ENCODE assay signal across 19 cellular contexts in genomic region chr10:102234866-102235597, GRCh38. TPM values are rescaled to one million over a fixed set of nuclear protein-coding genes. Genes with fewer than 3 reads are reported as not detected.
DNase-seq lines count a peak whose midpoint lies in the region; ATAC-seq, FAIRE-seq and TF ChIP-seq lines count a peak whose summit lies in the region.
"Had no signal": no experiment of that assay in that cellular context is flagged by ENCODE, and none has a peak within 500 bp of the region (broad histone marks: within the 10 kb centered on the region; RNA-seq: fewer than 3 reads in every experiment).

No MANE protein-coding gene starts in this region.

- H3K9me3 Mint-ChIP-seq in nephron, result no peaks in the 10 kb centered on the region
- H3K9me3 Mint-ChIP-seq in effector memory CD8-positive, alpha-beta T cell, result no peaks in the 10 kb centered on the region

- H3K4me3 ChIP-seq in HepG2 (replicated peaks in 1 of 3; ENCODE audit: insufficient read depth in 1 of 3, low read depth in 2 of 3, low read length in 3 of 3) (peak overlapping the region; percentile 40 to 63 (median 44); a peak in 5 of 6 replicates), right lobe of liver (no peak overlapping the region), SJCRH30 (peak overlapping the region; percentile 0)
- H3K4me3 ChIP-seq: SK-N-MC had no signal

- H3K36me3 ChIP-seq in HepG2 (replicated peaks in 1 of 2; ENCODE audit: control insufficient read depth in 1 of 2, insufficient read depth in 2 of 2, low read length in 2 of 2) (no peaks in the 10 kb centered on the region), right lobe of liver (no peaks in the 10 kb centered on the region), SJCRH30 (peaks cover 66% of the 10 kb centered on the region)

- H3K36me3 Mint-ChIP-seq in nephron (ENCODE audit: low read depth), result no peaks in the 10 kb centered on the region
- H3K36me3 Mint-ChIP-seq in effector memory CD8-positive, alpha-beta T cell (ENCODE audit: insufficient read depth), result no peaks in the 10 kb centered on the region

- H3K9ac ChIP-seq in HepG2 (ENCODE audit: insufficient read depth, low read depth, low read length), result no peak overlapping the region

- H3K27me3 ChIP-seq in HepG2 (ENCODE audit: control insufficient read depth in 1 of 2, insufficient read depth in 2 of 2, low read length in 2 of 2) (peaks cover 9 to 71% of the 10 kb centered on the region in 2 experiments; a peak in 4 of 5 replicates), right lobe of liver (no peaks in the 10 kb centered on the region), SJCRH30 (no peaks in the 10 kb centered on the region)

- ATAC-seq in HepG2, result no peak
- no peak for ATAC-seq in right lobe of liver
- no peak for ATAC-seq in GM21619 (IDR thresholded peaks at IDR 0.05; ENCODE audit: unreplicated experiment)
- ATAC-seq in HG03520 (IDR thresholded peaks at IDR 0.05; ENCODE audit: unreplicated experiment), result no peak
- no peak for ATAC-seq in effector memory CD8-positive, alpha-beta T cell (replicated peaks)

- no peak for TF ChIP-seq EP300 in HepG2 (IDR thresholded peaks at IDR 0.05; ENCODE audit: low read depth in 2 of 2, low read length in 2 of 2)
- no peak for TF ChIP-seq EP300 in HepG2 (CRISPR knock-in tag; IDR thresholded peaks at IDR 0.05; ENCODE audit: borderline replicate concordance)

- peak overlapping the region; percentile 46 to 78 (median 78) for H3K27ac Mint-ChIP-seq in nephron
- H3K27ac Mint-ChIP-seq in effector memory CD8-positive, alpha-beta T cell, result no peak overlapping the region

- peaks cover 57% of the 10 kb centered on the region for H3K4me1 Mint-ChIP-seq in nephron
- H3K4me1 Mint-ChIP-seq in effector memory CD8-positive, alpha-beta T cell (ENCODE audit: low read depth in 2 of 2), result peaks cover 6 to 8% of the 10 kb centered on the region in 2 donors

- DNase-seq in HepG2 (ENCODE audit: low spot score) (no peak), right lobe of liver (no peak), SJCRH30 (peak; percentile 97 to 99), SHP77 treated with DMSO at 0.1 percent for 48 hours (lab: John Stamatoyannopoulos, UW) (no peak)
- DNase-seq in effector memory CD8-positive, alpha-beta T cell, result no peak
- DNase-seq: C1 segment of cervical spinal cord, DND-41, Kasumi-1, NCI-H1105, NCI-H1694 treated with DMSO at 0.1 percent for 48 hours, NCI-H2107, NCI-H748 treated with DMSO at 0.1 percent for 48 hours had no signal

- FAIRE-seq in HepG2 (lab: Jason Lieb, UNC), result no peak
- FAIRE-seq: A204.1, G401.6 had no signal

- peak overlapping the region; percentile 88 for H3K4me2 ChIP-seq in HepG2 (ENCODE audit: low read depth, low read length)

- intact Hi-C loops in HepG2 (cut with micrococcal nuclease; ENCODE audit: unreplicated experiment), result no loop called here
- intact Hi-C loops in right lobe of liver (cut with DNase I), result loop anchor here (5.0 kb wide), 2 partner anchors 112 to 117 kb away; no protein-coding TSS in a partner anchor

- BruUV-seq in HepG2 (replicated peaks; lab: Mats Ljungman, UMichigan), result no TSS peak

- TF ChIP-seq CTCF in HepG2 (CRISPR knock-in tag; IDR thresholded peaks at IDR 0.05) (no peak), right lobe of liver (IDR thresholded peaks at IDR 0.05) (no peak), nephron (IDR thresholded peaks at IDR 0.05; ENCODE audit: unreplicated experiment in 3 of 3) (no peak)

- TF ChIP-seq RAD21 in HepG2 (CRISPR knock-in tag; IDR thresholded peaks at IDR 0.05), result no peak

- CTCF ChIA-PET in HepG2 (lab: Yijun Ruan, JAX; ENCODE audit: low intra/inter-chr PET ratio, low total read pairs), result no interaction called here

- in situ Hi-C loops in HepG2 (cut with HindIII; ENCODE audit: extremely low pct_ligation_motif_present, low pct_unique_long_range_greater_than_20kb), result no loop called here

- peaks cover 80% of the 10 kb centered on the region for H3K27me3 Mint-ChIP-seq in nephron (ENCODE audit: low read depth)
- H3K27me3 Mint-ChIP-seq in effector memory CD8-positive, alpha-beta T cell, result peaks cover 13 to 41% of the 10 kb centered on the region in 2 donors

- WGBS in HepG2 (ENCODE audit: low lambda C conversion rate), result 16% methylated on average over 10 of the region's 12 CpGs
- 61% methylated on average over 11 of the region's 12 CpGs for WGBS in right lobe of liver (ENCODE audit: insufficient coverage, low coverage, low lambda C conversion rate, missing lambda C conversion rate)

- H3K4me3 Mint-ChIP-seq in nephron, result peak overlapping the region in 2 of 3 experiments; percentile 34 to 72
- no peak overlapping the region for H3K4me3 Mint-ChIP-seq in effector memory CD8-positive, alpha-beta T cell

- H3K9me3 ChIP-seq in HepG2 (ENCODE audit: low read length), result no peaks in the 10 kb centered on the region
- no peaks in the 10 kb centered on the region for H3K9me3 ChIP-seq in right lobe of liver
- no peaks in the 10 kb centered on the region for H3K9me3 ChIP-seq in SJCRH30 (replicated peaks)

- no peaks in the 10 kb centered on the region for H4K20me1 ChIP-seq in HepG2 (ENCODE audit: insufficient read depth, low read length)

- POLR2A ChIA-PET in HepG2 (lab: Yijun Ruan, JAX), result interaction anchor here (1.4 kb wide), 1 partner anchor 10 kb away, joined by 9 read pairs; the partner anchor contains the start of gene GBF1

- H3K4me1 ChIP-seq in HepG2 (ENCODE audit: insufficient read depth, low read length) (peaks cover 39% of the 10 kb centered on the region), right lobe of liver (peaks cover 0 to 20% (median 9%) of the 10 kb centered on the region in 4 donors), SJCRH30 (peaks cover 51% of the 10 kb centered on the region)

- no peaks in the 10 kb centered on the region for H3K79me2 ChIP-seq in HepG2 (ENCODE audit: insufficient read depth, low read length)

- H3K27ac ChIP-seq in HepG2 (ENCODE audit: extremely low read length, insufficient read depth, low read length) (no peak overlapping the region), right lobe of liver (no peak overlapping the region), SJCRH30 (peak overlapping the region; percentile 76)
- H3K27ac ChIP-seq: SK-N-MC had no signal

- no peak for TF ChIP-seq POLR2A in HepG2 (IDR thresholded peaks at IDR 0.05; ENCODE audit: insufficient read depth in 1 of 2, low read depth in 2 of 2, low read length in 2 of 2)
- no peak for TF ChIP-seq POLR2A in right lobe of liver (IDR thresholded peaks at IDR 0.05)

- no peak overlapping the region for H2AFZ ChIP-seq in HepG2 (ENCODE audit: low read length)

RNA-seq across cellular contexts. Expression of gene PITX3, which starts 6.3 kb away (rescaled TPM):
- total RNA-seq in HepG2 (2016; rRNA removed; fragmentation: Illumina TruSeq; extraction: Trizol) (not detected in 2 replicates), right lobe of liver (not detected)
- total RNA-seq in HepG2 (2016; cell fraction: cytosol; rRNA removed; fragmentation: Illumina TruSeq; extraction: Trizol; ENCODE audit: low read depth), result not detected in 2 replicates
- not detected in 2 replicates for total RNA-seq in HepG2 (2016; cell fraction: insoluble cytoplasmic fraction; rRNA removed; fragmentation: Illumina TruSeq; extraction: Trizol)
- total RNA-seq in HepG2 (2016; cell fraction: membrane; rRNA removed; fragmentation: Illumina TruSeq; extraction: Trizol), result 0.14 TPM in 1 of 2 replicates, not detected in the other
- total RNA-seq in HepG2 (2016; cell fraction: nucleus; rRNA removed; fragmentation: Illumina TruSeq; extraction: Trizol), result not detected in 2 replicates
- polyA plus RNA-seq in HepG2 (2011; rRNA removed), result not detected in 2 replicates
- polyA plus RNA-seq in HepG2 (2011; cell fraction: cytosol; rRNA removed), result 0.05 TPM in 1 of 2 replicates, not detected in the other
- 0.11 TPM in 1 of 2 replicates, not detected in the other for polyA plus RNA-seq in HepG2 (2011; cell fraction: nucleus; rRNA removed)
- polyA plus RNA-seq in HepG2 (2012), result not detected in 2 replicates
- polyA plus RNA-seq in HepG2 (2016; cell fraction: cytosol; fragmentation: Illumina TruSeq; extraction: Trizol; ENCODE audit: low read depth), result 0.11 and 0.28 TPM in 2 replicates
- not detected in 2 replicates for polyA plus RNA-seq in HepG2 (2016; cell fraction: insoluble cytoplasmic fraction; fragmentation: Illumina TruSeq; extraction: Trizol; ENCODE audit: low read depth)
- polyA plus RNA-seq in HepG2 (2016; cell fraction: membrane; fragmentation: Illumina TruSeq; extraction: Trizol; ENCODE audit: low read depth), result 0.12 TPM in 1 of 2 replicates, not detected in the other
- polyA plus RNA-seq in HepG2 (2016; cell fraction: nucleus; fragmentation: Illumina TruSeq; extraction: Trizol; ENCODE audit: insufficient read depth, low read depth), result not detected in 2 replicates
- polyA minus RNA-seq in HepG2 (2011; rRNA and poly(A)+ RNA removed; ENCODE audit: low replicate concordance), result not detected in 2 replicates
- not detected in 2 replicates for polyA minus RNA-seq in HepG2 (2011; cell fraction: cytosol; rRNA and poly(A)+ RNA removed)
- not detected in 2 replicates for polyA minus RNA-seq in HepG2 (2011; cell fraction: nucleus; rRNA and poly(A)+ RNA removed)
- total RNA-seq in SJCRH30 (2014; rRNA removed; shearing (Covaris generic)), result 105 and 111 TPM in 2 replicates
- total RNA-seq: PC-3 had no signal

RNA-seq across cellular contexts. Expression of gene ELOVL3, which starts 8.9 kb away (rescaled TPM):
- total RNA-seq in HepG2 (2016; rRNA removed; fragmentation: Illumina TruSeq; extraction: Trizol), result 0.24 and 0.69 TPM in 2 replicates
- 0.18 and 0.20 TPM in 2 replicates for total RNA-seq in HepG2 (2016; cell fraction: cytosol; rRNA removed; fragmentation: Illumina TruSeq; extraction: Trizol; ENCODE audit: low read depth)
- total RNA-seq in HepG2 (2016; cell fraction: insoluble cytoplasmic fraction; rRNA removed; fragmentation: Illumina TruSeq; extraction: Trizol), result 0.40 and 0.52 TPM in 2 replicates
- 0.17 and 0.25 TPM in 2 replicates for total RNA-seq in HepG2 (2016; cell fraction: membrane; rRNA removed; fragmentation: Illumina TruSeq; extraction: Trizol)
- total RNA-seq in HepG2 (2016; cell fraction: nucleus; rRNA removed; fragmentation: Illumina TruSeq; extraction: Trizol), result 0.28 and 0.37 TPM in 2 replicates
- 0.58 and 0.76 TPM in 2 replicates for polyA plus RNA-seq in HepG2 (2011; rRNA removed)
- polyA plus RNA-seq in HepG2 (2011; cell fraction: cytosol; rRNA removed), result 0.56 and 0.68 TPM in 2 replicates
- 0.47 TPM in 1 of 2 replicates, not detected in the other for polyA plus RNA-seq in HepG2 (2011; cell fraction: nucleus; rRNA removed)
- polyA plus RNA-seq in HepG2 (2012), result 0.23 and 0.27 TPM in 2 replicates
- 0.12 TPM in 1 of 2 replicates, not detected in the other for polyA plus RNA-seq in HepG2 (2016; cell fraction: cytosol; fragmentation: Illumina TruSeq; extraction: Trizol; ENCODE audit: low read depth)
- polyA plus RNA-seq in HepG2 (2016; cell fraction: insoluble cytoplasmic fraction; fragmentation: Illumina TruSeq; extraction: Trizol; ENCODE audit: low read depth), result 0.24 and 0.34 TPM in 2 replicates
- 0.31 TPM in 1 of 2 replicates, not detected in the other for polyA plus RNA-seq in HepG2 (2016; cell fraction: membrane; fragmentation: Illumina TruSeq; extraction: Trizol; ENCODE audit: low read depth)
- 0.35 and 0.46 TPM in 2 replicates for polyA plus RNA-seq in HepG2 (2016; cell fraction: nucleus; fragmentation: Illumina TruSeq; extraction: Trizol; ENCODE audit: insufficient read depth, low read depth)
- polyA minus RNA-seq in HepG2 (2011; rRNA and poly(A)+ RNA removed; ENCODE audit: low replicate concordance), result 0.24 TPM in 1 of 2 replicates, not detected in the other
- polyA minus RNA-seq in HepG2 (2011; cell fraction: cytosol; rRNA and poly(A)+ RNA removed), result not detected in 2 replicates
- not detected in 2 replicates for polyA minus RNA-seq in HepG2 (2011; cell fraction: nucleus; rRNA and poly(A)+ RNA removed)
- not detected for total RNA-seq in right lobe of liver
- total RNA-seq in SJCRH30 (2014; rRNA removed; shearing (Covaris generic)), result 0.42 and 0.53 TPM in 2 replicates

RNA-seq across cellular contexts. Expression of gene GBF1, which starts 10.3 kb away (rescaled TPM):
- total RNA-seq in HepG2 (2016; rRNA removed; fragmentation: Illumina TruSeq; extraction: Trizol) (21.9 and 28.7 TPM in 2 replicates), right lobe of liver (10 to 100 TPM; 22.6 to 27.2 (median 23.7) TPM)
- 3.2 and 4.2 TPM in 2 replicates for total RNA-seq in HepG2 (2016; cell fraction: cytosol; rRNA removed; fragmentation: Illumina TruSeq; extraction: Trizol; ENCODE audit: low read depth)
- total RNA-seq in HepG2 (2016; cell fraction: insoluble cytoplasmic fraction; rRNA removed; fragmentation: Illumina TruSeq; extraction: Trizol), result 22.3 and 26.2 TPM in 2 replicates
- 7.6 and 8.1 TPM in 2 replicates for total RNA-seq in HepG2 (2016; cell fraction: membrane; rRNA removed; fragmentation: Illumina TruSeq; extraction: Trizol)
- total RNA-seq in HepG2 (2016; cell fraction: nucleus; rRNA removed; fragmentation: Illumina TruSeq; extraction: Trizol), result 23.7 and 28.1 TPM in 2 replicates
- 17.1 and 17.6 TPM in 2 replicates for polyA plus RNA-seq in HepG2 (2011; rRNA removed)
- polyA plus RNA-seq in HepG2 (2011; cell fraction: cytosol; rRNA removed), result 6.6 and 6.8 TPM in 2 replicates
- polyA plus RNA-seq in HepG2 (2011; cell fraction: nucleus; rRNA removed), result 33.9 and 34.6 TPM in 2 replicates
- polyA plus RNA-seq in HepG2 (2012), result 17.5 and 19.2 TPM in 2 replicates
- polyA plus RNA-seq in HepG2 (2016; cell fraction: cytosol; fragmentation: Illumina TruSeq; extraction: Trizol; ENCODE audit: low read depth), result 1.1 and 1.4 TPM in 2 replicates
- 13.0 and 19.5 TPM in 2 replicates for polyA plus RNA-seq in HepG2 (2016; cell fraction: insoluble cytoplasmic fraction; fragmentation: Illumina TruSeq; extraction: Trizol; ENCODE audit: low read depth)
- polyA plus RNA-seq in HepG2 (2016; cell fraction: membrane; fragmentation: Illumina TruSeq; extraction: Trizol; ENCODE audit: low read depth), result 2.5 and 3.3 TPM in 2 replicates
- 34.6 and 42.2 TPM in 2 replicates for polyA plus RNA-seq in HepG2 (2016; cell fraction: nucleus; fragmentation: Illumina TruSeq; extraction: Trizol; ENCODE audit: insufficient read depth, low read depth)
- 41.9 and 48.3 TPM in 2 replicates for polyA minus RNA-seq in HepG2 (2011; rRNA and poly(A)+ RNA removed; ENCODE audit: low replicate concordance)
- 21.2 and 23.7 TPM in 2 replicates for polyA minus RNA-seq in HepG2 (2011; cell fraction: cytosol; rRNA and poly(A)+ RNA removed)
- 31.8 and 43.1 TPM in 2 replicates for polyA minus RNA-seq in HepG2 (2011; cell fraction: nucleus; rRNA and poly(A)+ RNA removed)
- total RNA-seq in SJCRH30 (2014; rRNA removed; shearing (Covaris generic)), result 124 and 131 TPM in 2 replicates

Comparison
In these comparisons a context has a peak if more than half of its experiments do, and no peak if none do; other contexts are left out.
1. H3K4me3 ChIP-seq: peak in HepG2 (3 of 3) and SJCRH30 (single experiment); none in right lobe of liver (0 of 3).
2. DNase-seq: peak in SJCRH30 (2 of 2); none in HepG2 (single experiment), right lobe of liver (0 of 3), SHP77 treated with DMSO at 0.1 percent for 48 hours (single experiment) and effector memory CD8-positive, alpha-beta T cell (0 of 3).
3. H3K27ac Mint-ChIP-seq: peak in nephron (3 of 3); none in effector memory CD8-positive, alpha-beta T cell (0 of 2).
4. H3K4me3 Mint-ChIP-seq: peak in nephron (2 of 3); none in effector memory CD8-positive, alpha-beta T cell (0 of 2).
5. RNA of gene PITX3, which starts 6.3 kb away (total RNA-seq): 105 to 111 TPM in SJCRH30; 0.14 TPM in HepG2 and not detected in right lobe of liver; every median in the first group is over 10 times any median in the second.